19 cellular contexts compared by ENCODE assay signal in genomic region chr6:44464051-44464450, GRCh38.
"Had no signal": no experiment of that assay in that cellular context is flagged by ENCODE, and none has a peak within 500 bp of the region (broad histone marks: within the 10 kb centered on the region; RNA-seq: fewer than 3 reads in every experiment).

No MANE protein-coding gene starts in this region.

- H3K4me3 Mint-ChIP-seq: activated naive CD4-positive, alpha-beta T cell treated with anti-CD3 and anti-CD28 coated beads for 36 hours; activated naive CD8-positive, alpha-beta T cell treated with anti-CD3 and anti-CD28 coated beads, Interleukin-2, amount 10 ng/mL, durations not matched to agents 7 days and 5 days; nephron progenitor cell; WTC11 had no signal

- H3K9me3 ChIP-seq: body of pancreas, left lung, tibial artery had no signal

- H3K27me3 ChIP-seq: body of pancreas, foreskin keratinocyte, left lung had no signal

- H3K27ac Mint-ChIP-seq: activated naive CD4-positive, alpha-beta T cell treated with anti-CD3 and anti-CD28 coated beads for 36 hours; activated naive CD8-positive, alpha-beta T cell treated with anti-CD3 and anti-CD28 coated beads, Interleukin-2, amount 10 ng/mL, durations not matched to agents 7 days and 5 days; nephron progenitor cell; WTC11 had no signal

- H3K9me3 Mint-ChIP-seq: activated naive CD4-positive, alpha-beta T cell treated with anti-CD3 and anti-CD28 coated beads for 36 hours; activated naive CD8-positive, alpha-beta T cell treated with anti-CD3 and anti-CD28 coated beads, Interleukin-2, amount 10 ng/mL, durations not matched to agents 7 days and 5 days; nephron progenitor cell; WTC11 had no signal

- ATAC-seq: body of pancreas, foreskin keratinocyte had no signal

- H3K36me3 Mint-ChIP-seq: activated naive CD8-positive, alpha-beta T cell treated with anti-CD3 and anti-CD28 coated beads, Interleukin-2, amount 10 ng/mL, durations not matched to agents 7 days and 5 days; WTC11 had no signal

- H3K4me1 ChIP-seq: body of pancreas, foreskin keratinocyte, tibial artery had no signal

- FAIRE-seq: keratinocyte had no signal

- H3K4me3 ChIP-seq: body of pancreas, left lung, tibial artery had no signal

- H3K36me3 ChIP-seq: left lung, tibial artery had no signal

- H3K4me1 Mint-ChIP-seq: activated naive CD8-positive, alpha-beta T cell treated with anti-CD3 and anti-CD28 coated beads, Interleukin-2, amount 10 ng/mL, durations not matched to agents 7 days and 5 days had no signal

- H3K27ac ChIP-seq: body of pancreas, foreskin keratinocyte, left lung, tibial artery had no signal

- DNase-seq: activated naive CD4-positive, alpha-beta T cell treated with anti-CD3 and anti-CD28 coated beads for 36 hours; activated naive CD8-positive, alpha-beta T cell treated with anti-CD3 and anti-CD28 coated beads, Interleukin-2, amount 10 ng/mL, durations not matched to agents 7 days and 5 days; activated T-cell treated with anti-CD3 and anti-CD28 coated beads, Interleukin-2, amount 50 U/mL, for 48 hours; amygdala; dermis blood vessel endothelial cell; effector CD8-positive, alpha-beta T cell; erythroblast; foreskin keratinocyte; left lung; nephron progenitor cell; nucleus accumbens; stimulated activated CD4-positive, alpha-beta T cell treated with anti-CD3 and anti-CD28 coated beads, Interleukin-4, amount 100 ng/mL, for 24 hours; stimulated activated naive CD4-positive, alpha-beta T cell treated with Interleukin-2 at 50 U/mL for 16 hours; T-helper 1 cell; T-helper 9 cell; tibial artery had no signal
